In the genomic region with DNA sequence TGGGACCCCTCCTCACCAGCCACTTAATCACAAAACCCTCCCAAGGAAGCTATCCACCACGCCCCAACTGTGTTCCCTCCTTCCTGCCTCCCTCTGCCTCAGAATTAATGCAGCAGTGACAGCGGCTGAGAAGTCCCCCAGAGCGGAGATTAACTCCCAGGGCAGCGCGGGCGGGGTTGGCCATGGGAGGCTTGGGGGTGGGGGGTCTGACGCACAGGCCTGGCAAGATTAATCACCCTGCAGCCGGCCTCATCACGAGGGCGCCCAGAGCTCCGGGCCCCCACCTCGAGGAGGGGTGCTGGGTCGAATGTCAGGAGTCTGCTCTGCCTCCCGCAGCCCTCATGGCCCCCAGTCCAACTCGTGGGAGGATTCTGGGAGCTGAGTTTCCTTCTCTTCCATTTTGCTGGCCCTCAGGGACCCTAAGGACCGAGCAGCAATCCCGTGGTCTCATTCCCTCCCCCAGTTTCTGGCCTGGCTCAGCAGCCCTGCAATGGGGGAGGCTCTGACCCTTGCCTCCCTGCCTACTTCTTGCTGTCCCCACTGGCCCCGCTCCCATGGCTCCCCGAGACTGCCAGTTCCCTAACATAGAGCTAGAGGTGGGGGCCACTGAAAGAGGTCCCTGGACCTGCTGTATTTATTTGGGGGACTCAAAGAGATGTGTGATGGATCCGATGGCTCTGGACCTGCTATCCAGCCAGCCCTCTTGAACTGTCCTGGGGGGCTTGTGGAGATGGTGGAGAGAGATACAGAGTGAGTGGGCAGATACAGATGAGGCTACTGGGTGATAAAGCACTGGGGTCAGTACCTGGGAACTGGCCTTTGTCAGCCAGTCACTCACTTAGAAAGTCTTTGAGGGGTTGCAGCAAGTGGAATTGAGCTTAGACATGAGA, we compare ENCODE assay signal across 10 cellular contexts. TPM values are rescaled to one million over a fixed set of nuclear protein-coding genes. Genes with fewer than 3 reads are reported as not detected.
DNase-seq lines count a peak whose midpoint lies in the region; ATAC-seq, FAIRE-seq and TF ChIP-seq lines count a peak whose summit lies in the region.
"Had no signal": no experiment of that assay in that cellular context is flagged by ENCODE, and none has a peak within 500 bp of the region (broad histone marks: within the 10 kb centered on the region; RNA-seq: fewer than 3 reads in every experiment).

No MANE protein-coding gene starts in this region.

- H3K27me3 ChIP-seq in pancreas (no peaks in the 10 kb centered on the region), sigmoid colon (no peaks in the 10 kb centered on the region)

- no peaks in the 10 kb centered on the region for H3K36me3 ChIP-seq in pancreas
- H3K36me3 ChIP-seq in sigmoid colon = no peaks in the 10 kb centered on the region

- no peak for TF ChIP-seq EP300 in sigmoid colon (IDR thresholded peaks at IDR 0.05)

- peaks cover 31% of the 10 kb centered on the region for H3K36me3 Mint-ChIP-seq in Calu3 (ENCODE audit: insufficient read depth, unreplicated experiment)

- DNase-seq in Calu3 (no peak), RCC 7860 (ENCODE audit: low spot score) (peak; percentile 20), fibroblast of pulmonary artery (ENCODE audit: low read depth) (peak; percentile 50), pancreas (peak in 4 of 6 donors; percentile 60 to 82 (median 68)), HEK293T (ENCODE audit: extremely low spot score) (no peak), sigmoid colon (no peak), COR-L47 (lab: John Stamatoyannopoulos, UW) (no peak)
- no peak for DNase-seq in stimulated activated CD4-positive, alpha-beta T cell treated with anti-CD3 and anti-CD28 coated beads, Interleukin-1b, Interleukin-23, amount 100 ng/mL, for 48 hours
- DNase-seq: NCI-H1105 had no signal

- no peak for FAIRE-seq in RCC 7860 (lab: Jason Lieb, UNC)
- no peak for FAIRE-seq in pancreas (lab: Jason Lieb, UNC)
- FAIRE-seq: small intestine had no signal

- H3K4me3 ChIP-seq in fibroblast of pulmonary artery (replicated peaks; ENCODE audit: low read depth, low read length) (no peak overlapping the region), pancreas (no peak overlapping the region), sigmoid colon (no peak overlapping the region)

- no peak overlapping the region for H3K4me3 Mint-ChIP-seq in Calu3 (ENCODE audit: low read depth, unreplicated experiment)

- BruUV-seq in Calu3 (replicated peaks; lab: Mats Ljungman, UMichigan) = no TSS peak

- H3K4me1 Mint-ChIP-seq in Calu3 (ENCODE audit: low read depth, unreplicated experiment) = peaks cover 12% of the 10 kb centered on the region

- peak in 3 of 4 donors; percentile 0 to 20 (median 3) for ATAC-seq in pancreas

- H3K4me1 ChIP-seq in pancreas (peaks cover 44 to 57% (median 51%) of the 10 kb centered on the region in 3 donors), sigmoid colon (peaks cover 0 to 18% (median 17%) of the 10 kb centered on the region in 4 donors)

- peak overlapping the region; percentile 45 to 82 (median 68) for H3K27ac ChIP-seq in pancreas
- peak overlapping the region in 1 of 4 donors; percentile 25 for H3K27ac ChIP-seq in sigmoid colon

- H3K27ac Mint-ChIP-seq in Calu3 (ENCODE audit: unreplicated experiment) = peak overlapping the region; percentile 6

- intact Hi-C loops in Calu3 (cut with micrococcal nuclease; ENCODE audit: unreplicated experiment) = loop anchor here (1.0 kb wide), 1 partner anchor 57 kb away; no protein-coding TSS in a partner anchor
- intact Hi-C loops in pancreas (cut with DNase I) = loop anchor here in 1 of 3 donors (5.0 kb wide), 1 partner anchor 58 kb away; no protein-coding TSS in a partner anchor
- intact Hi-C loops in sigmoid colon (cut with DNase I) = loop anchor here (2.0 kb wide), 1 partner anchor 58 kb away; no protein-coding TSS in a partner anchor

- POLR2A ChIA-PET in HEK293T (lab: Yijun Ruan, JAX) = interaction anchor here (0.8 kb wide), 1 partner anchor 21 kb away, joined by 4 read pairs; no protein-coding TSS in a partner anchor

- H3K9me3 Mint-ChIP-seq in Calu3 (ENCODE audit: low read depth, unreplicated experiment) = no peaks in the 10 kb centered on the region

- 23 to 25% methylated on average over 19 to 20 of the region's 20 CpGs for WGBS in pancreas, 2 donors
- WGBS in sigmoid colon, 2 donors = 31 to 45% methylated on average over 20 of the region's 20 CpGs

- no peak for TF ChIP-seq CTCF in Calu3 (IDR thresholded peaks at IDR 0.05; ENCODE audit: unreplicated experiment)
- TF ChIP-seq CTCF in fibroblast of pulmonary artery (IDR thresholded peaks at IDR 0.05; ENCODE audit: low read length, missing control alignments) = no peak
- no peak for TF ChIP-seq CTCF in pancreas (IDR thresholded peaks at IDR 0.05)
- peak in 1 of 4 experiments; percentile 32 for TF ChIP-seq CTCF in sigmoid colon (IDR thresholded peaks at IDR 0.05)

- no peaks in the 10 kb centered on the region for H3K27me3 Mint-ChIP-seq in Calu3 (ENCODE audit: unreplicated experiment)

- H3K9me3 ChIP-seq in pancreas (no peaks in the 10 kb centered on the region), sigmoid colon (no peaks in the 10 kb centered on the region)

- CTCF ChIA-PET in Calu3 (lab: Charles Lee) (interaction anchor here (1.3 to 6.1 kb wide), 8 partner anchors 13 to 75 kb away, joined by 3 to 102 read pairs (median 6); a partner anchor contains a TSS), HEK293T (lab: Yijun Ruan, JAX) (interaction anchor here (0.6 to 1.4 kb wide), 7 partner anchors 9 to 71 kb away, joined by 3 to 8 read pairs (median 3); no protein-coding TSS in a partner anchor)

- TF ChIP-seq POLR2A in sigmoid colon (IDR thresholded peaks at IDR 0.05) = no peak

TF ChIP-seq in HEK293T, 16 proteins besides CTCF, POLR2A, EP300 and RAD21:
- TF ChIP-seq ELF4 (IDR thresholded peaks at IDR 0.05) (no peak), FOXK2 (IDR thresholded peaks at IDR 0.05) (no peak), NFRKB (IDR thresholded peaks at IDR 0.05) (no peak), FOXM1 (IDR thresholded peaks at IDR 0.05; ENCODE audit: borderline replicate concordance) (no peak), SUZ12 (IDR thresholded peaks at IDR 0.05) (no peak), SP1 (IDR thresholded peaks at IDR 0.05) (no peak), L3MBTL2 (conservative IDR thresholded peaks at IDR 0.05) (no peak), LEF1 (IDR thresholded peaks at IDR 0.05; ENCODE audit: borderline replicate concordance) (no peak), ARNT (IDR thresholded peaks at IDR 0.05) (no peak), FOXA1 (IDR thresholded peaks at IDR 0.05) (no peak), BHLHE40 (IDR thresholded peaks at IDR 0.05; ENCODE audit: borderline replicate concordance) (no peak), TARDBP (IDR thresholded peaks at IDR 0.05) (no peak), HDGF (IDR thresholded peaks at IDR 0.05; ENCODE audit: borderline replicate concordance) (no peak), CTBP1 (IDR thresholded peaks at IDR 0.05; ENCODE audit: borderline replicate concordance) (no peak), ZNF384 (IDR thresholded peaks at IDR 0.05) (no peak)
- TF ChIP-seq, protein P1, sequence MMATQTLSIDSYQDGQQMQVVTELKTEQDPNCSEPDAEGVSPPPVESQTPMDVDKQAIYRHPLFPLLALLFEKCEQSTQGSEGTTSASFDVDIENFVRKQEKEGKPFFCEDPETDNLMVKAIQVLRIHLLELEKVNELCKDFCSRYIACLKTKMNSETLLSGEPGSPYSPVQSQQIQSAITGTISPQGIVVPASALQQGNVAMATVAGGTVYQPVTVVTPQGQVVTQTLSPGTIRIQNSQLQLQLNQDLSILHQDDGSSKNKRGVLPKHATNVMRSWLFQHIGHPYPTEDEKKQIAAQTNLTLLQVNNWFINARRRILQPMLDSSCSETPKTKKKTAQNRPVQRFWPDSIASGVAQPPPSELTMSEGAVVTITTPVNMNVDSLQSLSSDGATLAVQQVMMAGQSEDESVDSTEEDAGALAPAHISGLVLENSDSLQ (IDR thresholded peaks at IDR 0.05) = no peak

RNA-seq across cellular contexts. Expression of a gene that starts 42.5 kb away (rescaled TPM):
- total RNA-seq in Calu3 (2022) (64.1 and 69.1 TPM in 2 replicates), pancreas (10 to 100 TPM; 39.5 to 70.5 (median 45.4) TPM), sigmoid colon (10 to 100 TPM; 16.7 to 25.3 (median 18.5) TPM)
- polyA plus RNA-seq in pancreas (10 to 100 TPM; 33.0 to 36.4 TPM), sigmoid colon (10 to 100 TPM; 15.7 to 30.0 (median 28.1) TPM)

Comparison
In these comparisons a context has a peak if more than half of its experiments do, and no peak if none do; other contexts are left out.
1. DNase-seq: peak in RCC 7860 (single experiment), fibroblast of pulmonary artery (single experiment) and pancreas (4 of 6); none in Calu3 (single experiment), HEK293T (single experiment), stimulated activated CD4-positive, alpha-beta T cell treated with anti-CD3 and anti-CD28 coated beads, Interleukin-1b, Interleukin-23, amount 100 ng/mL, for 48 hours (single experiment), sigmoid colon (single experiment) and COR-L47 (single experiment).